ENCODE assay signal across 9 cellular contexts in genomic region chr1:228697209-228698016, GRCh38. TPM values are rescaled to one million over a fixed set of nuclear protein-coding genes. Genes with fewer than 3 reads are reported as not detected.
DNase-seq lines count a peak whose midpoint lies in the region; ATAC-seq and TF ChIP-seq lines count a peak whose summit lies in the region.
"Had no signal": no experiment of that assay in that cellular context is flagged by ENCODE, and none has a peak within 500 bp of the region (broad histone marks: within the 10 kb centered on the region; RNA-seq: fewer than 3 reads in every experiment).

No MANE protein-coding gene starts in this region.

- H3K4me1 Mint-ChIP-seq in CD4-positive, alpha-beta T cell (ENCODE audit: low read depth), result peaks cover 7% of the 10 kb centered on the region

- H3K36me3 Mint-ChIP-seq in CD4-positive, alpha-beta T cell (ENCODE audit: low read depth), result no peaks in the 10 kb centered on the region

- H3K9me3 Mint-ChIP-seq in CD4-positive, alpha-beta T cell, result no peaks in the 10 kb centered on the region
- H3K9me3 Mint-ChIP-seq: stimulated activated naive CD8-positive, alpha-beta T cell treated with anti-CD3 and anti-CD28 coated beads, Interleukin-15, Interleukin-2, amounts not matched to agents 100 ng/mL and 50 ng/mL, for 24 hours had no signal

- H3K27me3 ChIP-seq in psoas muscle (ENCODE audit: insufficient read depth in 3 of 3, low read length in 2 of 3), result peaks cover 0 to 2% (median 0%) of the 10 kb centered on the region in 3 donors
- H3K27me3 ChIP-seq in vagina, result no peaks in the 10 kb centered on the region
- no peaks in the 10 kb centered on the region for H3K27me3 ChIP-seq in CD4-positive, alpha-beta T cell (ENCODE audit: control insufficient read depth, insufficient read depth, low read length)

- no peak for TF ChIP-seq POLR2A in vagina (IDR thresholded peaks at IDR 0.05)

- no peaks in the 10 kb centered on the region for H3K27me3 Mint-ChIP-seq in CD4-positive, alpha-beta T cell
- H3K27me3 Mint-ChIP-seq: stimulated activated naive CD8-positive, alpha-beta T cell treated with anti-CD3 and anti-CD28 coated beads, Interleukin-15, Interleukin-2, amounts not matched to agents 100 ng/mL and 50 ng/mL, for 24 hours had no signal

- no peaks in the 10 kb centered on the region for H3K4me1 ChIP-seq in psoas muscle
- H3K4me1 ChIP-seq in vagina, result no peaks in the 10 kb centered on the region

- no peak overlapping the region for H3K27ac Mint-ChIP-seq in CD4-positive, alpha-beta T cell
- H3K27ac Mint-ChIP-seq: stimulated activated naive CD8-positive, alpha-beta T cell treated with anti-CD3 and anti-CD28 coated beads, Interleukin-15, Interleukin-2, amounts not matched to agents 100 ng/mL and 50 ng/mL, for 24 hours had no signal

- intact Hi-C loops in psoas muscle (cut with DNase I) (loop anchor here (2.0 to 10.0 kb wide), 2 partner anchors 19 to 527 kb away; no protein-coding TSS in a partner anchor), vagina (cut with DNase I) (no loop called here)
- intact Hi-C loops in CD4-positive, alpha-beta T cell (cut with DNase I, micrococcal nuclease), result no loop called here

- POLR2A ChIA-PET in CD4-positive, alpha-beta T cell (lab: Charles Lee), result no interaction called here

- H3K4me3 ChIP-seq in psoas muscle, result no peak overlapping the region
- no peak overlapping the region for H3K4me3 ChIP-seq in vagina

- 20 to 32% (median 23%) methylated on average over 6 of the region's 6 CpGs for whole genome bisulfite sequencing in psoas muscle, 3 donors

- CTCF ChIA-PET in CD4-positive, alpha-beta T cell (lab: Charles Lee), result no interaction called here

- no peak for TF ChIP-seq CTCF in psoas muscle (IDR thresholded peaks at IDR 0.05)
- TF ChIP-seq CTCF in vagina (IDR thresholded peaks at IDR 0.05), result no peak
- no peak for TF ChIP-seq CTCF in CD4-positive, alpha-beta T cell (IDR thresholded peaks at IDR 0.05)

- H3K27ac ChIP-seq in psoas muscle (no peak overlapping the region), vagina (no peak overlapping the region)
- H3K27ac ChIP-seq in CD4-positive, alpha-beta T cell (ENCODE audit: low read depth, low read length), result no peak overlapping the region

- H3K4me3 Mint-ChIP-seq in CD4-positive, alpha-beta T cell, result no peak overlapping the region
- H3K4me3 Mint-ChIP-seq: stimulated activated naive CD8-positive, alpha-beta T cell treated with anti-CD3 and anti-CD28 coated beads, Interleukin-15, Interleukin-2, amounts not matched to agents 100 ng/mL and 50 ng/mL, for 24 hours had no signal

- H3K9me3 ChIP-seq in psoas muscle, result no peaks in the 10 kb centered on the region
- no peaks in the 10 kb centered on the region for H3K9me3 ChIP-seq in vagina
- peaks cover 3% of the 10 kb centered on the region for H3K9me3 ChIP-seq in CD4-positive, alpha-beta T cell (ENCODE audit: control insufficient read depth, low read length)

- H3K36me3 ChIP-seq in psoas muscle (ENCODE audit: insufficient read depth in 1 of 2, low read depth in 1 of 2) (no peaks in the 10 kb centered on the region), vagina (no peaks in the 10 kb centered on the region)

- ATAC-seq in psoas muscle (peak in 3 of 4 donors; percentile 61 to 73 (median 62)), GM21737 (IDR thresholded peaks at IDR 0.05; ENCODE audit: unreplicated experiment) (no peak)
- no peak for ATAC-seq in CD4-positive, alpha-beta T cell (ENCODE audit: poor library complexity)

- DNase-seq in GM04503 (ENCODE audit: low read depth), result peak; percentile 47
- DNase-seq in NCI-H226, result peak; percentile 57
- peak; percentile 89 for DNase-seq in fibroblast of gingiva (ENCODE audit: low read depth)
- peak; percentile 67 to 85 for DNase-seq in psoas muscle
- DNase-seq in vagina (ENCODE audit: extremely low spot score in 2 of 2), result no peak
- DNase-seq in CD4-positive, alpha-beta T cell, result no peak
- DNase-seq in NCI-H1436 treated with DMSO at 0.1 percent for 48 hours (lab: John Stamatoyannopoulos, UW), result no peak

RNA-seq across cellular contexts. Expression of gene RHOU, which starts 37.9 kb away (rescaled TPM):
- total RNA-seq in psoas muscle (10 to 100 TPM in 3 of 4 donors, 1 to 10 TPM in 1; 9.7 to 90.9 (median 27.9) TPM), vagina (10.8 TPM)
- polyA plus RNA-seq in psoas muscle, result 10 to 100 TPM in 2 of 3 donors, 1 to 10 TPM in 1; 5.7 to 20.1 (median 18.9) TPM
- total RNA-seq in CD4-positive, alpha-beta T cell, result 1 to 10 TPM; 1.2 TPM

Comparison
In these comparisons a context has a peak if more than half of its experiments do, and no peak if none do; other contexts are left out.
1. DNase-seq: peak in GM04503 (single experiment), NCI-H226 (single experiment), fibroblast of gingiva (single experiment) and psoas muscle (2 of 2); none in vagina (0 of 2), CD4-positive, alpha-beta T cell (0 of 10) and NCI-H1436 treated with DMSO at 0.1 percent for 48 hours (single experiment).
2. ATAC-seq: peak in psoas muscle (3 of 4); none in CD4-positive, alpha-beta T cell (single experiment) and GM21737 (single experiment).
3. intact Hi-C loops: an anchor here in psoas muscle (2.0 to 10.0 kb wide); none called in vagina and CD4-positive, alpha-beta T cell.